ENCODE assay signal across 8 cellular contexts in the genomic region with DNA sequence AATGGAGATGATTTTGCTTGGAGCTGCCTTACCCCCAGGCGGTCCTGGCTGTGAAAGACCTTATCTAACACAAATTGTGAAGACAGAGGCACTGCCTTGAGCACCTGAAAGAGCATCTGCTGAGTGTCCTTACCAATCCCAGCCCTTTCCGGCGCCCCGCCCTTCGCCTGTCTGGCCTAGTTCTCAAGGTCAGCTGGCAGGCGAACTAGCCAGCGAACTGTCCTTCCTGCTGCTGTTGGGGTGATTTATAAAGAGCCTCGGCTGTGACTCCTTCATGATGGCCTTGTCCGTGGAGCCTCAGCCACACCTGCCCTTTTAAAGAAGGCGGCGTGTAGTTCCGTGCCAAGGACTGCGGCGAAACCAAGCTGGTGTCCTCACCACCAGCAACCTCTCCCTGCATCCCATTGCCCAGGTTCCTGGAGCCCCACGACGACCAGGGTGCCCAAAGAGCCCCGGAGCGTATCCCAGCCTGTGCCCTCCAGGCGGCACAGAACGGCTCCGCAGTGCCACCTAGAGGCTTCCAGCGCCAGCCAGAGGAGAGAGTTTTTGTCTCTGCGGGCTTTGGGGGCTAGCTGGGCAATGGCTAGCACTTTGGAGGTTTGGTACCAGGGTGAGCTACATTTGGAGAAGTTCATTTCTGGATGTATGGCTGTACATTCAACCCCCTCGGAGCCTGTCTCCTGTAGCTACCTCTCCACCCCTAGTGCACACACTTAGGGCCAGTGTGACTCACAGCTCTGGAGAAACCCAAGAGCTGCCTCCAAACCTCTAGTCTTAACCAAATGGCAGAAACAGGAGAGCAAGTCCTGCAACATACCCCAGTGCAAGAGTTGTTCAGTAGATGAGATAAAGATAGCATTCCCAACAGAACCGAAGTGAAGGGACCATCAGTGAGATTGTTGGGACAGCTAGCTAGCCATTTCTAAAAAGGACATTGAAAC. TPM values are rescaled to one million over a fixed set of nuclear protein-coding genes. Genes with fewer than 3 reads are reported as not detected.
DNase-seq lines count a peak whose midpoint lies in the region; ATAC-seq, FAIRE-seq and TF ChIP-seq lines count a peak whose summit lies in the region.

No MANE protein-coding gene starts in this region.

- no TSS peak for BruUV-seq in endothelial cell of umbilical vein (replicated peaks; lab: Mats Ljungman, UMichigan)

- CTCF ChIA-PET in activated CD4-positive, alpha-beta T cell treated with anti-CD3 and anti-CD28 coated beads, Interleukin-2, amount 10 ng/mL, durations not matched to agents 7 days and 5 days (lab: Charles Lee): interaction anchor here (0.6 kb wide), 1 partner anchor 965 kb away, joined by 3 read pairs; no protein-coding TSS in a partner anchor
- CTCF ChIA-PET in endothelial cell of umbilical vein (lab: Charles Lee): interaction anchor here (0.7 to 1.9 kb wide), 7 partner anchors 16 to 588 kb away, joined by 3 to 11 read pairs (median 4); a partner anchor contains a TSS

- no peaks in the 10 kb centered on the region for H3K9me1 ChIP-seq in endothelial cell of umbilical vein (replicated peaks; ENCODE audit: control insufficient read depth, extremely low read depth, insufficient read depth, low read length)

- no peak overlapping the region for H3K27ac Mint-ChIP-seq in activated CD4-positive, alpha-beta T cell treated with anti-CD3 and anti-CD28 coated beads, Interleukin-2, amount 10 ng/mL, durations not matched to agents 7 days and 5 days
- H3K27ac Mint-ChIP-seq in natural killer cell: no peak overlapping the region

- no peaks in the 10 kb centered on the region for H3K4me1 Mint-ChIP-seq in activated CD4-positive, alpha-beta T cell treated with anti-CD3 and anti-CD28 coated beads, Interleukin-2, amount 10 ng/mL, durations not matched to agents 7 days and 5 days
- H3K4me1 Mint-ChIP-seq in natural killer cell: peaks cover 0 to 7% of the 10 kb centered on the region in 2 donors

- ATAC-seq in GM21390 (IDR thresholded peaks at IDR 0.05; ENCODE audit: unreplicated experiment) (peak; percentile 72), natural killer cell (peak; percentile 49 to 87 (median 70))

- peak; percentile 62 for TF ChIP-seq CTCF in Loucy (conservative IDR thresholded peaks at IDR 0.05; ENCODE audit: low read length)
- TF ChIP-seq CTCF in endothelial cell of umbilical vein (IDR thresholded peaks at IDR 0.05; ENCODE audit: extremely low read depth in 1 of 2, insufficient read depth in 1 of 2, low read depth in 1 of 2, low read length in 2 of 2): peak; percentile 46 to 77
- TF ChIP-seq CTCF in natural killer cell (IDR thresholded peaks at IDR 0.05): peak; percentile 56
- peak in 1 of 4 experiments; percentile 13 for TF ChIP-seq CTCF in prostate gland (IDR thresholded peaks at IDR 0.05)

- H3K4me1 ChIP-seq in Loucy (ENCODE audit: insufficient read depth, low read length, poor library complexity, severe bottlenecking): no peaks in the 10 kb centered on the region
- no peaks in the 10 kb centered on the region for H3K4me1 ChIP-seq in endothelial cell of umbilical vein (ENCODE audit: control insufficient read depth, extremely low read depth, insufficient read depth, low read length)
- no peaks in the 10 kb centered on the region for H3K4me1 ChIP-seq in prostate gland (replicated peaks)

- H3K79me2 ChIP-seq in Loucy (ENCODE audit: insufficient read depth, low read length) (no peaks in the 10 kb centered on the region), endothelial cell of umbilical vein (ENCODE audit: control insufficient read depth, insufficient read depth, low read length) (no peaks in the 10 kb centered on the region)

- POLR2A ChIA-PET in activated CD4-positive, alpha-beta T cell treated with anti-CD3 and anti-CD28 coated beads, Interleukin-2, amount 10 ng/mL, durations not matched to agents 7 days and 5 days (lab: Charles Lee): no interaction called here
- POLR2A ChIA-PET in endothelial cell of umbilical vein (lab: Charles Lee): no interaction called here

- no peaks in the 10 kb centered on the region for H3K9me3 Mint-ChIP-seq in activated CD4-positive, alpha-beta T cell treated with anti-CD3 and anti-CD28 coated beads, Interleukin-2, amount 10 ng/mL, durations not matched to agents 7 days and 5 days
- H3K9me3 Mint-ChIP-seq in natural killer cell: no peaks in the 10 kb centered on the region

- peak; percentile 4 for FAIRE-seq in endothelial cell of umbilical vein (lab: Jason Lieb, UNC)

- H3K9me2 ChIP-seq in Loucy (replicated peaks; ENCODE audit: low read depth, low read length): no peaks in the 10 kb centered on the region

- DNase-seq in DMS53 (lab: John Stamatoyannopoulos, UW) (peak; percentile 65), endothelial cell of umbilical vein (ENCODE audit: low read depth, low spot score) (peak; percentile 12), natural killer cell (peak; percentile 22), prostate gland (ENCODE audit: low spot score) (no peak), mesenteric fat pad (ENCODE audit: low spot score) (no peak)
- DNase-seq in activated CD4-positive, alpha-beta T cell treated with anti-CD3 and anti-CD28 coated beads, Interleukin-2, amount 10 ng/mL, durations not matched to agents 7 days and 5 days: peak; percentile 24

- H3K9ac ChIP-seq in Loucy (ENCODE audit: low read depth, low read length, poor library complexity, severe bottlenecking) (no peak overlapping the region), endothelial cell of umbilical vein (replicated peaks; ENCODE audit: extremely low read depth, insufficient read depth, low read length) (no peak overlapping the region)

- H3K4me2 ChIP-seq in Loucy (ENCODE audit: low read depth, low read length, poor library complexity, severe bottlenecking) (no peak overlapping the region), endothelial cell of umbilical vein (ENCODE audit: insufficient read depth, low read length) (no peak overlapping the region)

- H2AFZ ChIP-seq in Loucy (ENCODE audit: low read length) (no peak overlapping the region), endothelial cell of umbilical vein (ENCODE audit: low read depth, low read length) (no peak overlapping the region)

- intact Hi-C loops in endothelial cell of umbilical vein (cut with micrococcal nuclease) (loop anchor here (1.0 kb wide), 1 partner anchor 209 kb away; no protein-coding TSS in a partner anchor), natural killer cell (cut with micrococcal nuclease) (no loop called here), prostate gland (cut with DNase I) (no loop called here)

- H3K27ac ChIP-seq in endothelial cell of umbilical vein (ENCODE audit: insufficient read depth, low read depth, low read length): no peak overlapping the region
- no peak overlapping the region for H3K27ac ChIP-seq in prostate gland

- no peaks in the 10 kb centered on the region for H3K36me3 Mint-ChIP-seq in activated CD4-positive, alpha-beta T cell treated with anti-CD3 and anti-CD28 coated beads, Interleukin-2, amount 10 ng/mL, durations not matched to agents 7 days and 5 days (ENCODE audit: low read depth)
- no peaks in the 10 kb centered on the region for H3K36me3 Mint-ChIP-seq in natural killer cell

- no peak overlapping the region for H3K4me3 Mint-ChIP-seq in activated CD4-positive, alpha-beta T cell treated with anti-CD3 and anti-CD28 coated beads, Interleukin-2, amount 10 ng/mL, durations not matched to agents 7 days and 5 days
- peak overlapping the region; percentile 62 for H3K4me3 Mint-ChIP-seq in natural killer cell

- dilution Hi-C loops in endothelial cell of umbilical vein (cut with MboI; ENCODE audit: extremely low pct_ligation_motif_present, low sequenced_read_pairs): no loop called here

- H3K27me3 Mint-ChIP-seq in activated CD4-positive, alpha-beta T cell treated with anti-CD3 and anti-CD28 coated beads, Interleukin-2, amount 10 ng/mL, durations not matched to agents 7 days and 5 days: peaks cover 12% of the 10 kb centered on the region
- H3K27me3 Mint-ChIP-seq in natural killer cell (ENCODE audit: low read depth in 2 of 2): peaks cover 17 to 36% of the 10 kb centered on the region in 2 donors

- H3K27me3 ChIP-seq in Loucy (ENCODE audit: insufficient read depth, low read length, poor library complexity, severe bottlenecking): no peaks in the 10 kb centered on the region
- peaks cover 0 to 3% of the 10 kb centered on the region in 2 experiments for H3K27me3 ChIP-seq in endothelial cell of umbilical vein (ENCODE audit: control insufficient read depth in 2 of 2, insufficient read depth in 2 of 2, low read length in 2 of 2)
- no peaks in the 10 kb centered on the region for H3K27me3 ChIP-seq in prostate gland (replicated peaks; ENCODE audit: insufficient read depth)

- H4K20me1 ChIP-seq in Loucy (ENCODE audit: insufficient read depth, low read length, poor library complexity, severe bottlenecking) (no peaks in the 10 kb centered on the region), endothelial cell of umbilical vein (replicated peaks; ENCODE audit: control insufficient read depth, extremely low read depth, insufficient read depth, low read length) (no peaks in the 10 kb centered on the region)

- no peaks in the 10 kb centered on the region for H3F3A ChIP-seq in Loucy (ENCODE audit: low read depth)

- WGBS in prostate gland: 11% methylated on average over 13 of the region's 25 CpGs

- no peak overlapping the region for H3K4me3 ChIP-seq in Loucy (ENCODE audit: low read length, poor library complexity, severe bottlenecking)
- H3K4me3 ChIP-seq in endothelial cell of umbilical vein (replicated peaks in 1 of 3; ENCODE audit: insufficient read depth in 1 of 3, low read depth in 1 of 3, low read length in 3 of 3): no peak overlapping the region
- H3K4me3 ChIP-seq in prostate gland: no peak overlapping the region

- TF ChIP-seq POLR2A in endothelial cell of umbilical vein (IDR thresholded peaks at IDR 0.05; ENCODE audit: low read depth, low read length): no peak
- TF ChIP-seq POLR2A in prostate gland (IDR thresholded peaks at IDR 0.05): no peak

- no peaks in the 10 kb centered on the region for H3K9me3 ChIP-seq in Loucy (ENCODE audit: insufficient read depth, low read depth, low read length)
- no peaks in the 10 kb centered on the region for H3K9me3 ChIP-seq in endothelial cell of umbilical vein (replicated peaks; ENCODE audit: control insufficient read depth, insufficient read depth, low read length)
- H3K9me3 ChIP-seq in prostate gland: no peaks in the 10 kb centered on the region

- no peaks in the 10 kb centered on the region for H3K36me3 ChIP-seq in Loucy (ENCODE audit: insufficient read depth, low read length)
- H3K36me3 ChIP-seq in endothelial cell of umbilical vein (ENCODE audit: control insufficient read depth in 2 of 2, extremely low read depth in 1 of 2, insufficient read depth in 2 of 2, low read length in 2 of 2): no peaks in the 10 kb centered on the region
- H3K36me3 ChIP-seq in prostate gland: no peaks in the 10 kb centered on the region

RNA-seq across cellular contexts. Expression of a gene that starts 36.8 kb away (rescaled TPM):
- total RNA-seq in activated CD4-positive, alpha-beta T cell treated with anti-CD3 and anti-CD28 coated beads, Interleukin-2, amount 10 ng/mL, durations not matched to agents 7 days and 5 days: 10 to 100 TPM; 39.7 TPM
- 34.2 and 40.9 TPM in 2 replicates for total RNA-seq in endothelial cell of umbilical vein
- polyA plus RNA-seq in endothelial cell of umbilical vein: 11.6 and 12.7 TPM in 2 replicates
- polyA plus RNA-seq in endothelial cell of umbilical vein (2011; cell fraction: cytosol; rRNA removed): 13.9 and 14.2 TPM in 2 replicates
- 5.1 and 7.0 TPM in 2 replicates for polyA plus RNA-seq in endothelial cell of umbilical vein (2011; cell fraction: nucleus; rRNA removed)
- polyA plus RNA-seq in endothelial cell of umbilical vein (2012): 13.9 and 15.0 TPM in 2 replicates
- polyA minus RNA-seq in endothelial cell of umbilical vein: 44.6 and 64.8 TPM in 2 replicates
- polyA minus RNA-seq in endothelial cell of umbilical vein (2011; cell fraction: cytosol; rRNA and poly(A)+ RNA removed): 42.4 TPM
- 5.5 and 8.9 TPM in 2 replicates for polyA minus RNA-seq in endothelial cell of umbilical vein (2011; cell fraction: nucleus; rRNA and poly(A)+ RNA removed)
- total RNA-seq in natural killer cell: 10 to 100 TPM; 20.0 to 21.9 (median 21.4) TPM
- 10 to 100 TPM; 33.8 to 42.0 TPM for total RNA-seq in prostate gland
- 30.7 TPM for total RNA-seq in mesenteric fat pad

Comparison
In these comparisons a context has a peak if more than half of its experiments do, and no peak if none do; other contexts are left out.
1. DNase-seq: peak in DMS53 (single experiment), activated CD4-positive, alpha-beta T cell treated with anti-CD3 and anti-CD28 coated beads, Interleukin-2, amount 10 ng/mL, durations not matched to agents 7 days and 5 days (single experiment), endothelial cell of umbilical vein (single experiment) and natural killer cell (single experiment); none in prostate gland (single experiment) and mesenteric fat pad (single experiment).